8 cellular contexts compared by ENCODE assay signal in genomic region chr4:26141916-26142638, GRCh38.
A peak's percentile ranks its signal among the peaks of the same experiment; 100 is the strongest.
DNase-seq lines count a peak whose midpoint lies in the region; ATAC-seq and TF ChIP-seq lines count a peak whose summit lies in the region.

No MANE protein-coding gene starts in this region.

- no peak overlapping the region for H3K4me3 Mint-ChIP-seq in brain
- H3K4me3 Mint-ChIP-seq in naive thymus-derived CD4-positive, alpha-beta T cell, result peak overlapping the region in 1 of 10 donors; percentile 6

- H3K36me3 Mint-ChIP-seq in brain, result no peaks in the 10 kb centered on the region
- H3K36me3 Mint-ChIP-seq in naive thymus-derived CD4-positive, alpha-beta T cell, result peaks cover 0 to 15% (median 0%) of the 10 kb centered on the region in 5 donors

- POLR2A ChIA-PET in naive thymus-derived CD4-positive, alpha-beta T cell (lab: Charles Lee), result no interaction called here

- no peak for TF ChIP-seq CTCF in brain (conservative IDR thresholded peaks at IDR 0.05)

- H3K27me3 Mint-ChIP-seq in brain, result peaks cover 3% of the 10 kb centered on the region
- H3K27me3 Mint-ChIP-seq in naive thymus-derived CD4-positive, alpha-beta T cell, result no peaks in the 10 kb centered on the region

- no peaks in the 10 kb centered on the region for H3K4me1 ChIP-seq in naive thymus-derived CD4-positive, alpha-beta T cell (ENCODE audit: control insufficient read depth in 2 of 2, insufficient read depth in 2 of 2, low read length in 2 of 2)

- no peaks in the 10 kb centered on the region for H3K9me3 ChIP-seq in naive thymus-derived CD4-positive, alpha-beta T cell (ENCODE audit: control insufficient read depth in 2 of 3, low read length in 3 of 3)

- CTCF ChIA-PET in naive thymus-derived CD4-positive, alpha-beta T cell (lab: Charles Lee), result interaction anchor here (0.7 kb wide), 1 partner anchor 906 kb away, joined by 3 read pairs; no protein-coding TSS in a partner anchor

- peak; percentile 65 for ATAC-seq in GM18498 (IDR thresholded peaks at IDR 0.05; ENCODE audit: unreplicated experiment)
- ATAC-seq in HG03045 (IDR thresholded peaks at IDR 0.05; ENCODE audit: unreplicated experiment), result peak; percentile 58
- ATAC-seq in naive thymus-derived CD4-positive, alpha-beta T cell, result peak; percentile 49

- DNase-seq in naive thymus-derived CD4-positive, alpha-beta T cell, result no peak
- DNase-seq in HuH-7.5 (ENCODE audit: low spot score) (no peak), cortex of kidney (lab: John Stamatoyannopoulos, UW) (no peak), occipital lobe (lab: John Stamatoyannopoulos, UW) (no peak), superior temporal gyrus (ENCODE audit: extremely low spot score) (no peak)

- H3K27ac Mint-ChIP-seq in brain, result peak overlapping the region in 4 of 5 experiments; percentile 28 to 93 (median 64)
- H3K27ac Mint-ChIP-seq in naive thymus-derived CD4-positive, alpha-beta T cell, result peak overlapping the region in 1 of 9 donors; percentile 55

- H3K27ac ChIP-seq in naive thymus-derived CD4-positive, alpha-beta T cell (ENCODE audit: low read depth, low read length), result no peak overlapping the region

- H3K4me3 ChIP-seq in naive thymus-derived CD4-positive, alpha-beta T cell (ENCODE audit: low read length), result no peak overlapping the region

- H3K9me3 Mint-ChIP-seq in brain, result peaks cover 2 to 8% (median 3%) of the 10 kb centered on the region in 5 experiments
- peaks cover 0 to 9% (median 0%) of the 10 kb centered on the region in 11 donors for H3K9me3 Mint-ChIP-seq in naive thymus-derived CD4-positive, alpha-beta T cell

- H3K4me1 Mint-ChIP-seq in brain, result peaks cover 36% of the 10 kb centered on the region
- H3K4me1 Mint-ChIP-seq in naive thymus-derived CD4-positive, alpha-beta T cell, result peaks cover 0 to 37% (median 0%) of the 10 kb centered on the region in 7 donors

- H3K36me3 ChIP-seq in naive thymus-derived CD4-positive, alpha-beta T cell (ENCODE audit: control insufficient read depth in 2 of 3, insufficient read depth in 3 of 3, low read length in 3 of 3), result no peaks in the 10 kb centered on the region

- intact Hi-C loops in naive thymus-derived CD4-positive, alpha-beta T cell (cut with micrococcal nuclease), result no loop called here

- no peaks in the 10 kb centered on the region for H3K27me3 ChIP-seq in naive thymus-derived CD4-positive, alpha-beta T cell (ENCODE audit: control insufficient read depth in 2 of 2, insufficient read depth in 2 of 2, low read length in 2 of 2)
